ENCODE assay signal across 1 cellular context in genomic region chr10:1367938-1368697, GRCh38.
TF ChIP-seq lines count a peak whose summit lies in the region.

No MANE protein-coding gene starts in this region.

TF ChIP-seq in H1, 55 proteins besides CTCF, POLR2A, EP300 and RAD21 (continued from another document):
- TF ChIP-seq CHD7 (IDR thresholded peaks at IDR 0.05; ENCODE audit: insufficient replicate concordance, low read length) (no peak), SAP30 (IDR thresholded peaks at IDR 0.05; ENCODE audit: insufficient read depth, insufficient replicate concordance, low read length) (no peak), RBBP5 (IDR thresholded peaks at IDR 0.05; ENCODE audit: borderline replicate concordance, low read depth, low read length) (no peak), ASH2L (IDR thresholded peaks at IDR 0.05; ENCODE audit: low read length) (no peak)
